22 cellular contexts compared by ENCODE assay signal in genomic region chr7:102255501-102255900, GRCh38.
"Had no signal": no experiment of that assay in that cellular context is flagged by ENCODE, and none has a peak within 500 bp of the region (broad histone marks: within the 10 kb centered on the region; RNA-seq: fewer than 3 reads in every experiment).

No MANE protein-coding gene starts in this region.

- H3K4me3 Mint-ChIP-seq: memory B cell; naive thymus-derived CD4-positive, alpha-beta T cell; natural killer cell treated with Interleukin-12 subunit alpha and Interleukin-12 subunit beta and Interleukin-15 and Interleukin-18, amount 100 ng/mL, for 72 hours; stimulated activated naive B cell treated with anti-CD40 and anti-IgM and Interleukin-4, amounts not matched to agents 10 μg/mL and 1 μg/mL and 100 μg/mL, for 72 hours had no signal

- DNase-seq: heart right ventricle; islet precursor cell; left ventricle myocardium inferior; midbrain; naive thymus-derived CD4-positive, alpha-beta T cell; nucleus accumbens; stimulated activated CD4-positive, alpha-beta T cell treated with anti-CD3 and anti-CD28 coated beads, Interleukin-12 subunit alpha, Interleukin-12 subunit beta, amount 100 ng/mL, for 4 hours; stimulated activated CD4-positive, alpha-beta T cell treated with anti-CD3 and anti-CD28 coated beads, Interleukin-15, amount 100 ng/mL, for 24 hours; stimulated activated CD4-positive, alpha-beta T cell treated with anti-CD3 and anti-CD28 coated beads, Interleukin-2, amount 100 ng/mL, for 24 hours; stimulated activated CD4-positive, alpha-beta T cell treated with anti-CD3 and anti-CD28 coated beads, Interleukin-4, amount 100 ng/mL, for 1 hour; stimulated activated naive B cell treated with anti-CD40 and anti-IgM and Interleukin-4, amounts not matched to agents 10 μg/mL and 1 μg/mL and 100 μg/mL, for 72 hours; stimulated activated naive CD8-positive, alpha-beta T cell treated with anti-CD3 and anti-CD28 coated beads, Interleukin-15, Interleukin-2, amounts not matched to agents 100 U/mL and 50 U/mL, for 24 hours; stomach; tibial artery; trophoblast cell; upper lobe of right lung had no signal

- ATAC-seq: heart right ventricle; mucosa of descending colon; naive thymus-derived CD4-positive, alpha-beta T cell; natural killer cell treated with Interleukin-12 subunit alpha and Interleukin-12 subunit beta and Interleukin-15 and Interleukin-18, amount 100 ng/mL, for 72 hours; sciatic nerve; stimulated activated naive B cell treated with anti-CD40 and anti-IgM and Interleukin-4, amounts not matched to agents 10 μg/mL and 1 μg/mL and 100 μg/mL, for 72 hours; stimulated activated naive CD8-positive, alpha-beta T cell treated with anti-CD3 and anti-CD28 coated beads, Interleukin-15, Interleukin-2, amounts not matched to agents 100 U/mL and 50 U/mL, for 24 hours; upper lobe of right lung had no signal

- H3K27me3 Mint-ChIP-seq: memory B cell; naive thymus-derived CD4-positive, alpha-beta T cell; natural killer cell treated with Interleukin-12 subunit alpha and Interleukin-12 subunit beta and Interleukin-15 and Interleukin-18, amount 100 ng/mL, for 72 hours; progenitor cell of endocrine pancreas; stimulated activated naive B cell treated with anti-CD40 and anti-IgM and Interleukin-4, amounts not matched to agents 10 μg/mL and 1 μg/mL and 100 μg/mL, for 72 hours had no signal

- H3K9me3 Mint-ChIP-seq: memory B cell; naive thymus-derived CD4-positive, alpha-beta T cell; natural killer cell treated with Interleukin-12 subunit alpha and Interleukin-12 subunit beta and Interleukin-15 and Interleukin-18, amount 100 ng/mL, for 72 hours; neural crest cell; stimulated activated naive B cell treated with anti-CD40 and anti-IgM and Interleukin-4, amounts not matched to agents 10 μg/mL and 1 μg/mL and 100 μg/mL, for 72 hours had no signal

- H3K27ac Mint-ChIP-seq: memory B cell; naive thymus-derived CD4-positive, alpha-beta T cell; natural killer cell treated with Interleukin-12 subunit alpha and Interleukin-12 subunit beta and Interleukin-15 and Interleukin-18, amount 100 ng/mL, for 72 hours; progenitor cell of endocrine pancreas; stimulated activated naive B cell treated with anti-CD40 and anti-IgM and Interleukin-4, amounts not matched to agents 10 μg/mL and 1 μg/mL and 100 μg/mL, for 72 hours had no signal
